In the genomic region with DNA sequence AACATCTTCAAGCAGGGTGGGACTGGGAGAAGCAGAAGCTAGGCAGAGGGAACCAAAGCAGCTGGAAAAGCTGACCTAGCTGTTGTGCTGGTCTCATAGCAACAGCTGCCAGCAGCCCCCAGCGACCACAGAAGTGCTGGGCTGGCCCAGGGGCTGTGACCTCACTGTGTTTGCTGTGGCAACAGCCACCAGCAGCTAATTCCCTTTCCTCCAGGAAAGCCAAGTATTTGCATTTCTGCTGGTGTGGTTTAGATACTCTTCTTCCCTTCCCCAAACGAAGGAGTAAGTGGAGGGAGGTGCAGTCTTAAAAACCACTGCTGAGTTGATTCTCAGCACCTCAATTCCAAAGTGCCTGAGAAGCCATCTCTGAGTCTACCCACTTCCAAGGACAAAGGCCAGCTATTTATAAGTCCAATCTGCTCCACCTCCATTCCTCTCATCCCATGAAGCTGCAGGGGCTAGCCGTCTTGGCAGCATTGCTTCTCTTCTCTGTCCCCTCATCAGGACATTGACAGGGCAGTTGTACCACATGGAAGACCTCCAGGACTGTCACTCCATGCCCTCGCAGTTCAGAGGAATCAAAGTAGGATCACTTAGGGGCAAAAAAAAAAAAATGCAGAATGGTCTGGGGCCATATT, we compare ENCODE assay signal across 8 cellular contexts. TPM values are rescaled to one million over a fixed set of nuclear protein-coding genes. Genes with fewer than 3 reads are reported as not detected.
DNase-seq lines count a peak whose midpoint lies in the region; ATAC-seq and TF ChIP-seq lines count a peak whose summit lies in the region.

No MANE protein-coding gene starts in this region.

- H3K9me3 Mint-ChIP-seq in activated naive CD4-positive, alpha-beta T cell treated with anti-CD3 and anti-CD28 coated beads, Interleukin-2, amount 50 U/mL, for 24 hours: no peaks in the 10 kb centered on the region

- peaks cover 7 to 95% (median 79%) of the 10 kb centered on the region in 9 donors for H3K36me3 ChIP-seq in heart left ventricle
- peaks cover 36 to 77% (median 59%) of the 10 kb centered on the region in 4 donors for H3K36me3 ChIP-seq in sigmoid colon

- H3K4me3 Mint-ChIP-seq in activated naive CD4-positive, alpha-beta T cell treated with anti-CD3 and anti-CD28 coated beads, Interleukin-2, amount 50 U/mL, for 24 hours: peak overlapping the region; percentile 12

- TF ChIP-seq EP300 in sigmoid colon (IDR thresholded peaks at IDR 0.05): no peak

- ATAC-seq in heart left ventricle: peak; percentile 74 to 87 (median 82)
- no peak for ATAC-seq in GM21723 (IDR thresholded peaks at IDR 0.05; ENCODE audit: unreplicated experiment)
- ATAC-seq in GM19467 (IDR thresholded peaks at IDR 0.05; ENCODE audit: unreplicated experiment): no peak

- no peaks in the 10 kb centered on the region for H3K27me3 Mint-ChIP-seq in activated naive CD4-positive, alpha-beta T cell treated with anti-CD3 and anti-CD28 coated beads, Interleukin-2, amount 50 U/mL, for 24 hours

- H3K4me1 ChIP-seq in heart left ventricle: peaks cover 6 to 75% (median 48%) of the 10 kb centered on the region in 12 donors
- H3K4me1 ChIP-seq in sigmoid colon: peaks cover 0 to 44% (median 40%) of the 10 kb centered on the region in 4 donors

- peaks cover 23% of the 10 kb centered on the region for H3K36me3 Mint-ChIP-seq in activated naive CD4-positive, alpha-beta T cell treated with anti-CD3 and anti-CD28 coated beads, Interleukin-2, amount 50 U/mL, for 24 hours

- H3K27me3 ChIP-seq in HL-60 (ENCODE audit: insufficient read depth, poor library complexity, severe bottlenecking) (no peaks in the 10 kb centered on the region), heart left ventricle (no peaks in the 10 kb centered on the region), sigmoid colon (no peaks in the 10 kb centered on the region)

- intact Hi-C loops in heart left ventricle (cut with DNase I): loop anchor here in 5 of 10 donors (2.0 kb wide), 3 partner anchors 34 to 72 kb away; a partner anchor contains a TSS
- intact Hi-C loops in sigmoid colon (cut with DNase I): no loop called here

- peaks cover 81% of the 10 kb centered on the region for H3K4me1 Mint-ChIP-seq in activated naive CD4-positive, alpha-beta T cell treated with anti-CD3 and anti-CD28 coated beads, Interleukin-2, amount 50 U/mL, for 24 hours

- H3K27ac ChIP-seq in HL-60 (replicated peaks): peak overlapping the region; percentile 38
- peak overlapping the region; percentile 78 to 96 (median 88) for H3K27ac ChIP-seq in heart left ventricle
- H3K27ac ChIP-seq in sigmoid colon: peak overlapping the region; percentile 66 to 79 (median 78)

- H3K9me3 ChIP-seq in heart left ventricle (no peaks in the 10 kb centered on the region), sigmoid colon (no peaks in the 10 kb centered on the region)

- peak overlapping the region; percentile 97 for H3K27ac Mint-ChIP-seq in activated naive CD4-positive, alpha-beta T cell treated with anti-CD3 and anti-CD28 coated beads, Interleukin-2, amount 50 U/mL, for 24 hours

- DNase-seq in ELR (ENCODE audit: low read depth): peak; percentile 33
- peak in 1 of 2 experiments; percentile 35 for DNase-seq in HL-60 (ENCODE audit: low read depth in 1 of 2, low spot score in 1 of 2)
- DNase-seq in heart left ventricle: peak; percentile 85 to 91 (median 91)
- peak; percentile 87 for DNase-seq in sigmoid colon
- no peak for DNase-seq in iPS-NIHi11 (ENCODE audit: low spot score)

- TF ChIP-seq CTCF in HL-60 (IDR thresholded peaks at IDR 0.05; ENCODE audit: insufficient read depth, low read length) (no peak), heart left ventricle (IDR thresholded peaks at IDR 0.05) (no peak), sigmoid colon (IDR thresholded peaks at IDR 0.05) (no peak)

- H3K4me3 ChIP-seq in HL-60 (replicated peaks; ENCODE audit: insufficient read depth, low read length) (no peak overlapping the region), heart left ventricle (peak overlapping the region in 1 of 12 donors; percentile 10), sigmoid colon (no peak overlapping the region)

- 14 to 29% (median 20%) methylated on average over 4 of the region's 4 CpGs for WGBS in heart left ventricle, 4 donors
- WGBS in sigmoid colon, 2 donors: 39 to 44% methylated on average over 4 of the region's 4 CpGs

- TF ChIP-seq POLR2A in heart left ventricle (IDR thresholded peaks at IDR 0.05) (peak in 1 of 2 donors; percentile 31), sigmoid colon (IDR thresholded peaks at IDR 0.05) (no peak)

RNA-seq across cellular contexts. Expression of a gene that starts 11.5 kb away (rescaled TPM):
- total RNA-seq in heart left ventricle: 10 to 100 TPM; 10.0 to 22.2 (median 14.2) TPM
- 10 to 100 TPM; 12.8 to 16.0 TPM for polyA plus RNA-seq in heart left ventricle
- total RNA-seq in sigmoid colon: 10 to 100 TPM in 1 of 4 donors, 1 to 10 TPM in 3; 8.7 to 16.6 (median 9.2) TPM
- polyA plus RNA-seq in sigmoid colon: 10 to 100 TPM; 11.3 to 23.1 (median 15.6) TPM

RNA-seq across cellular contexts. Expression of a gene that starts 34.3 kb away (rescaled TPM):
- total RNA-seq in heart left ventricle (100 to 1,000 TPM in 7 of 9 donors, 10 to 100 TPM in 2; 88.7 to 138 (median 115) TPM), sigmoid colon (100 to 1,000 TPM; 120 to 153 (median 130) TPM)
- polyA plus RNA-seq in heart left ventricle (10 to 100 TPM; 64.2 to 91.0 TPM), sigmoid colon (100 to 1,000 TPM in 1 of 3 donors, 10 to 100 TPM in 2; 61.9 to 133 (median 65.0) TPM)

RNA-seq across cellular contexts. Expression of a gene that starts 55.3 kb away (rescaled TPM):
- total RNA-seq in heart left ventricle (10 to 100 TPM in 8 of 9 donors, 1 to 10 TPM in 1; 9.4 to 68.8 (median 13.9) TPM), sigmoid colon (10 to 100 TPM; 16.4 to 27.1 (median 18.1) TPM)
- polyA plus RNA-seq in heart left ventricle (10 to 100 TPM; 13.4 to 24.0 TPM), sigmoid colon (10 to 100 TPM in 1 of 3 donors, 1 to 10 TPM in 2; 6.5 to 25.0 (median 7.2) TPM)

Comparison
In these comparisons a context has a peak if more than half of its experiments do, and no peak if none do; other contexts are left out.
1. H3K27ac ChIP-seq: peak in every context shown above with its lines; median percentile 88 in heart left ventricle; 78 in sigmoid colon; 38 in HL-60.
2. ATAC-seq: peak in heart left ventricle (4 of 4); none in GM21723 (single experiment) and GM19467 (single experiment).